ENCODE assay signal across 9 cellular contexts in the genomic region with DNA sequence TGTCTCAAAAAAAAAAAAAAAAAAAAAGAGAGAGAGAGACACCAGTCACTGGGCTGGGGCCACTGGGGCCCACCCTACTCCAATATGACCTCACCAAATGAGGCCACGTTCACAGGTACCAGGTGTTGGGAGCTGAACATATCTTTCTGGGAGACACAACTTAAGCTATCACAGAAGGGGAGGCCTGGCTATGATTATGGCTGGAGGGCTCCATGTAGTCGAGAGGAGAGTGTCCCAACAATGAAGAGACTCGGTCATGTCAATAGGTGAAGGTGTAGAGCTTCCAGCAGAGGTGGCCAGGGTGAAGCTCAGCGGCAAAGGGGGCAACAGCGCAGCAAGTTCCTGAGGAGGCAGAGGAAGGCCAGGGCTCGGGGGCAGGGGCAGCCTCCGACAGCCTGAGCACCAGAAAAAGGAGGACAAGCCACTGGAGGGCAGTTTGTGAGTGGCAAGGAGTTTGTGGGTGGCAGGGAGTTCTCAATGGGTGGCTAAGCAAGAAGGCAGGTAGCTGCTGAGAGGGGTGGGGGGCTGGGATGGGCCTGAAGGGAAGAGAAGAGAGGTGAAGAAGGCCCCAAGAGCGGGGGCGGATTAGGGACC. TPM values are rescaled to one million over a fixed set of nuclear protein-coding genes. Genes with fewer than 3 reads are reported as not detected.
DNase-seq lines count a peak whose midpoint lies in the region; ATAC-seq and TF ChIP-seq lines count a peak whose summit lies in the region.
"Had no signal": no experiment of that assay in that cellular context is flagged by ENCODE, and none has a peak within 500 bp of the region (broad histone marks: within the 10 kb centered on the region; RNA-seq: fewer than 3 reads in every experiment).

No MANE protein-coding gene starts in this region.

- peak overlapping the region; percentile 68 for H3K27ac Mint-ChIP-seq in neural crest cell (ENCODE audit: unreplicated experiment)

- ATAC-seq in HG02798 (IDR thresholded peaks at IDR 0.05; ENCODE audit: poor library complexity, unreplicated experiment) (no peak), HG03520 (IDR thresholded peaks at IDR 0.05; ENCODE audit: unreplicated experiment) (no peak)
- ATAC-seq: natural killer cell treated with Interleukin-12 subunit alpha and Interleukin-12 subunit beta and Interleukin-15 and Interleukin-18, amount 100 ng/mL, for 72 hours had no signal

- no peak for TF ChIP-seq POLR2A in adrenal gland (IDR thresholded peaks at IDR 0.05)

- H3K4me2 ChIP-seq in GM23248 (ENCODE audit: unreplicated experiment): no peak overlapping the region

- H3K79me2 ChIP-seq in ACC112 (ENCODE audit: control insufficient read depth, insufficient read depth, low read length, unreplicated experiment): no peaks in the 10 kb centered on the region
- no peaks in the 10 kb centered on the region for H3K79me2 ChIP-seq in GM23248 (ENCODE audit: insufficient read depth)

- H3K27ac ChIP-seq in ACC112 (ENCODE audit: low read depth, low read length) (peak overlapping the region; percentile 72), GM23248 (peak overlapping the region; percentile 80; the same call in 1 of the 2 replicates), adrenal gland (peak overlapping the region in 3 of 5 donors; percentile 47 to 96 (median 87))

- H3K27me3 ChIP-seq in ACC112 (ENCODE audit: insufficient read depth, low read length): no peaks in the 10 kb centered on the region
- H3K27me3 ChIP-seq in GM23248 (replicated peaks; ENCODE audit: insufficient read depth): no peaks in the 10 kb centered on the region
- H3K27me3 ChIP-seq in adrenal gland: no peaks in the 10 kb centered on the region

- intact Hi-C loops in adrenal gland (cut with DNase I): no loop called here

- H3K4me3 Mint-ChIP-seq in neural crest cell: no peak overlapping the region
- H3K4me3 Mint-ChIP-seq: natural killer cell treated with Interleukin-12 subunit alpha and Interleukin-12 subunit beta and Interleukin-15 and Interleukin-18, amount 100 ng/mL, for 72 hours had no signal

- 95 to 98% methylated on average over 9 of the region's 9 CpGs for WGBS in GM23248 (ENCODE audit: low coverage in 1 of 2, low lambda C conversion rate in 2 of 2, missing lambda C conversion rate in 2 of 2), 2 experiments
- WGBS in adrenal gland, 4 donors: 91 to 97% (median 96%) methylated on average over 8 to 9 of the region's 9 CpGs

- TF ChIP-seq CTCF in adrenal gland (IDR thresholded peaks at IDR 0.05) (no peak), neural crest cell (conservative IDR thresholded peaks at IDR 0.05) (no peak)

- no peak overlapping the region for H3K9ac ChIP-seq in GM23248

- H3K4me1 Mint-ChIP-seq in neural crest cell: peaks cover 12% of the 10 kb centered on the region

- no peak overlapping the region for H3K4me3 ChIP-seq in ACC112 (ENCODE audit: low read depth, low read length)
- H3K4me3 ChIP-seq in GM23248: no peak overlapping the region
- no peak overlapping the region for H3K4me3 ChIP-seq in adrenal gland

- no peaks in the 10 kb centered on the region for H3K27me3 Mint-ChIP-seq in neural crest cell (ENCODE audit: low read depth)

- H3K36me3 ChIP-seq in ACC112 (ENCODE audit: insufficient read depth, low read length) (no peaks in the 10 kb centered on the region), GM23248 (ENCODE audit: low read depth) (no peaks in the 10 kb centered on the region), adrenal gland (replicated peaks in 1 of 2) (no peaks in the 10 kb centered on the region)

- DNase-seq in GM23248: no peak
- DNase-seq in adrenal gland: no peak
- no peak for DNase-seq in neural crest cell (ENCODE audit: low read depth, low spot score)
- DNase-seq in NCI-H2196 (lab: John Stamatoyannopoulos, UW; ENCODE audit: unreplicated experiment): no peak
- DNase-seq: NCI-H1930 had no signal

- in situ Hi-C loops in GM23248 (cut with MboI): no loop called here

- no peaks in the 10 kb centered on the region for H3K9me2 ChIP-seq in GM23248 (ENCODE audit: insufficient read depth)

- H2AFZ ChIP-seq in ACC112 (ENCODE audit: low read length, unreplicated experiment) (no peak overlapping the region), GM23248 (no peak overlapping the region)

- H4K20me1 ChIP-seq in GM23248 (ENCODE audit: insufficient read depth): no peaks in the 10 kb centered on the region

- peaks cover 21% of the 10 kb centered on the region for H3F3A ChIP-seq in GM23248 (ENCODE audit: insufficient read depth)

- no peaks in the 10 kb centered on the region for H3K36me3 Mint-ChIP-seq in neural crest cell (ENCODE audit: low read depth)
- H3K36me3 Mint-ChIP-seq: natural killer cell treated with Interleukin-12 subunit alpha and Interleukin-12 subunit beta and Interleukin-15 and Interleukin-18, amount 100 ng/mL, for 72 hours had no signal

- peaks cover 39% of the 10 kb centered on the region for H3K4me1 ChIP-seq in ACC112 (ENCODE audit: control insufficient read depth, insufficient read depth, low read length, unreplicated experiment)
- H3K4me1 ChIP-seq in GM23248 (ENCODE audit: insufficient read depth): peaks cover 35% of the 10 kb centered on the region
- peaks cover 45 to 54% of the 10 kb centered on the region in 2 donors for H3K4me1 ChIP-seq in adrenal gland (replicated peaks in 1 of 2)

- H3K9me3 Mint-ChIP-seq in neural crest cell: no peaks in the 10 kb centered on the region
- H3K9me3 Mint-ChIP-seq: natural killer cell treated with Interleukin-12 subunit alpha and Interleukin-12 subunit beta and Interleukin-15 and Interleukin-18, amount 100 ng/mL, for 72 hours had no signal

- no peaks in the 10 kb centered on the region for H3K9me3 ChIP-seq in GM23248 (ENCODE audit: low read depth)
- no peaks in the 10 kb centered on the region for H3K9me3 ChIP-seq in adrenal gland (replicated peaks in 1 of 3)

RNA-seq across cellular contexts. Expression of a gene that starts 28.0 kb away (rescaled TPM):
- 28.3 and 32.0 TPM in 2 replicates for total RNA-seq in GM23248 (2014; rRNA removed; shearing (Covaris generic))
- polyA plus RNA-seq in GM23248 (2016; fragmentation: Nextera tagmentation; extraction: Ambion mirVana) (35.0 and 38.5 TPM in 2 replicates), adrenal gland (100 to 1,000 TPM; 164 to 448 (median 414) TPM)
- total RNA-seq in adrenal gland (100 to 1,000 TPM; 195 to 422 (median 262) TPM), neural crest cell (not detected in 2 replicates)
- total RNA-seq: natural killer cell treated with Interleukin-12 subunit alpha and Interleukin-12 subunit beta and Interleukin-15 and Interleukin-18, amount 100 ng/mL, for 72 hours had no signal

RNA-seq across cellular contexts. Expression of a gene that starts 45.0 kb away (rescaled TPM):
- 35.5 and 36.5 TPM in 2 replicates for total RNA-seq in GM23248 (2014; rRNA removed; shearing (Covaris generic))
- 20.1 and 20.2 TPM in 2 replicates for polyA plus RNA-seq in GM23248 (2016; fragmentation: Nextera tagmentation; extraction: Ambion mirVana)
- 10 to 100 TPM; 24.8 to 46.4 (median 41.5) TPM for total RNA-seq in adrenal gland
- polyA plus RNA-seq in adrenal gland: 10 to 100 TPM; 14.9 to 37.0 (median 18.7) TPM
- total RNA-seq in neural crest cell: 62.0 and 64.0 TPM in 2 replicates

RNA-seq across cellular contexts. Expression of a gene that starts 56.7 kb away (rescaled TPM):
- 57.5 and 59.1 TPM in 2 replicates for total RNA-seq in GM23248 (2014; rRNA removed; shearing (Covaris generic))
- polyA plus RNA-seq in GM23248 (2016; fragmentation: Nextera tagmentation; extraction: Ambion mirVana) (100 and 138 TPM in 2 replicates), adrenal gland (100 to 1,000 TPM in 2 of 3 donors, 10 to 100 TPM in 1; 95.4 to 248 (median 112) TPM)
- total RNA-seq in adrenal gland (100 to 1,000 TPM in 1 of 8 donors, 10 to 100 TPM in 7; 16.1 to 142 (median 65.5) TPM), neural crest cell (175 and 188 TPM in 2 replicates)

Comparison
In these comparisons a context has a peak if more than half of its experiments do, and no peak if none do; other contexts are left out.
1. RNA of a gene that starts 28.0 kb away (total RNA-seq): 195 to 422 TPM in adrenal gland and 28.3 to 32.0 TPM in GM23248; not detected in neural crest cell; every median in the first group is over 10 times any median in the second.
2. Peak in every context shown above with its lines, with median percentiles within 50 percentile points of each other: H3K27ac ChIP-seq.